Comparison of ENCODE assay signal across 9 cellular contexts in genomic region chr19:1177322-1178114, GRCh38. TPM values are rescaled to one million over a fixed set of nuclear protein-coding genes. Genes with fewer than 3 reads are reported as not detected.
DNase-seq lines count a peak whose midpoint lies in the region; ATAC-seq and TF ChIP-seq lines count a peak whose summit lies in the region.
"Had no signal": no experiment of that assay in that cellular context is flagged by ENCODE, and none has a peak within 500 bp of the region (broad histone marks: within the 10 kb centered on the region; RNA-seq: fewer than 3 reads in every experiment).

No MANE protein-coding gene starts in this region.

- peak overlapping the region; percentile 32 for H3K9ac ChIP-seq in fibroblast of lung (ENCODE audit: insufficient read depth, low read length)

- no peaks in the 10 kb centered on the region for H3K36me3 Mint-ChIP-seq in stimulated activated effector memory CD8-positive, alpha-beta T cell treated with anti-CD3 and anti-CD28 coated beads, Interleukin-12 subunit alpha, Interleukin-12 subunit beta, amount 100 ng/mL, for 72 hours
- H3K36me3 Mint-ChIP-seq: activated naive CD4-positive, alpha-beta T cell treated with anti-CD3 and anti-CD28 coated beads, Interleukin-2, amount 50 U/mL, for 72 hours had no signal

- ATAC-seq in stimulated activated effector memory CD8-positive, alpha-beta T cell treated with anti-CD3 and anti-CD28 coated beads, Interleukin-12 subunit alpha, Interleukin-12 subunit beta, amount 100 ng/mL, for 72 hours = no peak
- no peak for ATAC-seq in HG03175 (IDR thresholded peaks at IDR 0.05; ENCODE audit: unreplicated experiment)
- no peak for ATAC-seq in HG03571 (IDR thresholded peaks at IDR 0.05; ENCODE audit: unreplicated experiment)
- ATAC-seq: activated naive CD4-positive, alpha-beta T cell treated with anti-CD3 and anti-CD28 coated beads, Interleukin-2, amount 50 U/mL, for 72 hours had no signal

- no peaks in the 10 kb centered on the region for H4K20me1 ChIP-seq in fibroblast of lung (ENCODE audit: control insufficient read depth, extremely low read depth, insufficient read depth, low read length)

- H3K36me3 ChIP-seq in fibroblast of lung (ENCODE audit: control insufficient read depth, insufficient read depth, low read length) = no peaks in the 10 kb centered on the region

- H3K4me3 ChIP-seq in fibroblast of lung (replicated peaks in 1 of 4; ENCODE audit: control extremely low read depth in 1 of 4, insufficient read depth in 1 of 4, low read depth in 3 of 4, low read length in 4 of 4) = peak overlapping the region in 1 of 4 experiments; percentile 21

- H3K4me1 ChIP-seq in fibroblast of lung (ENCODE audit: control insufficient read depth, extremely low read depth, insufficient read depth, low read length) = peaks cover 18% of the 10 kb centered on the region

- peak; percentile 68 for DNase-seq in H4 (ENCODE audit: low spot score)
- peak; percentile 97 for DNase-seq in RPMI7951 (ENCODE audit: low read depth)
- peak; percentile 94 to 97 for DNase-seq in fibroblast of lung (ENCODE audit: low read depth in 2 of 2)
- DNase-seq in stimulated activated effector memory CD8-positive, alpha-beta T cell treated with anti-CD3 and anti-CD28 coated beads, Interleukin-12 subunit alpha, Interleukin-12 subunit beta, amount 100 ng/mL, for 72 hours (ENCODE audit: low spot score in 2 of 2) = no peak
- DNase-seq in GM19238 (ENCODE audit: insufficient read length, low spot score) = no peak
- DNase-seq in RPMI8226 = no peak

- peaks cover 12% of the 10 kb centered on the region for H3K79me2 ChIP-seq in fibroblast of lung (ENCODE audit: control insufficient read depth, insufficient read depth, low read length)

- H3K4me2 ChIP-seq in fibroblast of lung (ENCODE audit: extremely low read depth, insufficient read depth, low read length) = peak overlapping the region; percentile 28

- H3K4me3 Mint-ChIP-seq in stimulated activated effector memory CD8-positive, alpha-beta T cell treated with anti-CD3 and anti-CD28 coated beads, Interleukin-12 subunit alpha, Interleukin-12 subunit beta, amount 100 ng/mL, for 72 hours = no peak overlapping the region

- peaks cover 36% of the 10 kb centered on the region for H3K4me1 Mint-ChIP-seq in stimulated activated effector memory CD8-positive, alpha-beta T cell treated with anti-CD3 and anti-CD28 coated beads, Interleukin-12 subunit alpha, Interleukin-12 subunit beta, amount 100 ng/mL, for 72 hours

- no peaks in the 10 kb centered on the region for H3K9me3 ChIP-seq in fibroblast of lung (ENCODE audit: control insufficient read depth, insufficient read depth, low read depth, low read length)

- H2AFZ ChIP-seq in fibroblast of lung (ENCODE audit: low read length) = no peak overlapping the region

- H3K27ac Mint-ChIP-seq in stimulated activated effector memory CD8-positive, alpha-beta T cell treated with anti-CD3 and anti-CD28 coated beads, Interleukin-12 subunit alpha, Interleukin-12 subunit beta, amount 100 ng/mL, for 72 hours = peak overlapping the region; percentile 61
- H3K27ac Mint-ChIP-seq: activated naive CD4-positive, alpha-beta T cell treated with anti-CD3 and anti-CD28 coated beads, Interleukin-2, amount 50 U/mL, for 72 hours had no signal

- TF ChIP-seq CTCF in fibroblast of lung (conservative IDR thresholded peaks at IDR 0.05 in 1 of 2, IDR thresholded peaks at IDR 0.05 in 1 of 2; ENCODE audit: low read depth in 1 of 2, low read length in 2 of 2) = peak; percentile 19 to 21

- peak overlapping the region; percentile 95 for H3K27ac ChIP-seq in fibroblast of lung (ENCODE audit: insufficient read depth, low read length)

- no peaks in the 10 kb centered on the region for H3K27me3 ChIP-seq in fibroblast of lung (ENCODE audit: control insufficient read depth, insufficient read depth, low read length)

- H3K9me3 Mint-ChIP-seq in stimulated activated effector memory CD8-positive, alpha-beta T cell treated with anti-CD3 and anti-CD28 coated beads, Interleukin-12 subunit alpha, Interleukin-12 subunit beta, amount 100 ng/mL, for 72 hours = no peaks in the 10 kb centered on the region
- H3K9me3 Mint-ChIP-seq: activated naive CD4-positive, alpha-beta T cell treated with anti-CD3 and anti-CD28 coated beads, Interleukin-2, amount 50 U/mL, for 72 hours had no signal

RNA-seq across cellular contexts. Expression of gene SBNO2, which starts 3.5 kb away (rescaled TPM):
- total RNA-seq in H4 (2014; rRNA removed; shearing (Covaris generic)) = 8.6 and 14.8 TPM in 2 replicates
- total RNA-seq in RPMI7951 (2014; rRNA removed; shearing (Covaris generic)) = 12.1 and 16.3 TPM in 2 replicates
- 49.6 and 55.8 TPM in 2 replicates for total RNA-seq in fibroblast of lung
- 12.6 and 14.3 TPM in 2 replicates for polyA plus RNA-seq in fibroblast of lung
- polyA plus RNA-seq in fibroblast of lung (2012) = 33.0 and 34.3 TPM in 2 replicates
- 72.0 and 92.9 TPM in 2 replicates for polyA minus RNA-seq in fibroblast of lung (ENCODE audit: low replicate concordance)

RNA-seq across cellular contexts. Expression of gene STK11, which starts 28.1 kb away (rescaled TPM):
- total RNA-seq in H4 (2014; rRNA removed; shearing (Covaris generic)) = 17.4 and 28.7 TPM in 2 replicates
- total RNA-seq in RPMI7951 (2014; rRNA removed; shearing (Covaris generic)) = 19.8 and 34.9 TPM in 2 replicates
- total RNA-seq in fibroblast of lung = 96.6 and 100 TPM in 2 replicates
- polyA plus RNA-seq in fibroblast of lung = 23.7 TPM in 2 replicates
- polyA plus RNA-seq in fibroblast of lung (2012) = 32.9 and 34.7 TPM in 2 replicates
- 24.9 and 42.8 TPM in 2 replicates for polyA minus RNA-seq in fibroblast of lung (ENCODE audit: low replicate concordance)

Comparison
In these comparisons a context has a peak if more than half of its experiments do, and no peak if none do; other contexts are left out.
1. DNase-seq: peak in H4 (single experiment), RPMI7951 (single experiment) and fibroblast of lung (2 of 2); none in stimulated activated effector memory CD8-positive, alpha-beta T cell treated with anti-CD3 and anti-CD28 coated beads, Interleukin-12 subunit alpha, Interleukin-12 subunit beta, amount 100 ng/mL, for 72 hours (0 of 2), GM19238 (single experiment) and RPMI8226 (single experiment).